9 cellular contexts compared by ENCODE assay signal in genomic region chr4:100372432-100372831, GRCh38.
DNase-seq lines count a peak whose midpoint lies in the region; ATAC-seq and TF ChIP-seq lines count a peak whose summit lies in the region.
"Had no signal": no experiment of that assay in that cellular context is flagged by ENCODE, and none has a peak within 500 bp of the region (broad histone marks: within the 10 kb centered on the region; RNA-seq: fewer than 3 reads in every experiment).

No MANE protein-coding gene starts in this region.

- no peak overlapping the region for H4K8ac ChIP-seq in mesenchymal stem cell (ENCODE audit: low read length)

- H2BK120ac ChIP-seq in mesenchymal stem cell (ENCODE audit: low read depth, low read length): no peak overlapping the region

- H3K18ac ChIP-seq in mesenchymal stem cell (ENCODE audit: low read depth in 1 of 2, low read length in 2 of 2): no peak overlapping the region

- no peak for ATAC-seq in aorta (ENCODE audit: low FRiP score)

- no peak overlapping the region for H3K4me3 ChIP-seq in DOHH2 (ENCODE audit: low read length)
- H3K4me3 ChIP-seq in HL-60 (replicated peaks; ENCODE audit: insufficient read depth, low read length): no peak overlapping the region
- H3K4me3 ChIP-seq in mesenchymal stem cell (ENCODE audit: insufficient read depth in 1 of 2, low read depth in 1 of 2, low read length in 2 of 2): no peak overlapping the region
- H3K4me3 ChIP-seq in aorta (ENCODE audit: low read length in 2 of 2): no peak overlapping the region
- H3K4me3 ChIP-seq: ascending aorta had no signal

- DNase-seq in HL-60 (ENCODE audit: low read depth in 1 of 2, low spot score in 1 of 2) (peak in 1 of 2 experiments; percentile 14), mesenchymal stem cell (peak; percentile 15), NCI-H524 treated with DMSO at 0.1 percent for 48 hours (lab: John Stamatoyannopoulos, UW) (no peak), aorta (no peak), NCI-H2081 (lab: John Stamatoyannopoulos, UW) (no peak)
- no peak for DNase-seq in activated CD4-positive, alpha-beta T cell treated with anti-CD3 and anti-CD28 coated beads for 4 hours

- H3K4me2 ChIP-seq in DOHH2 (ENCODE audit: low read length) (no peak overlapping the region), mesenchymal stem cell (ENCODE audit: low read length, poor library complexity, severe bottlenecking) (no peak overlapping the region)

- H3K4ac ChIP-seq in mesenchymal stem cell (ENCODE audit: low read depth in 1 of 2, low read length in 2 of 2): no peak overlapping the region

- no peaks in the 10 kb centered on the region for H3F3A ChIP-seq in DOHH2 (ENCODE audit: control insufficient read depth, insufficient read depth)

- no peaks in the 10 kb centered on the region for H3K9me2 ChIP-seq in DOHH2 (replicated peaks; ENCODE audit: control insufficient read depth, low read length)

- H3K4me1 ChIP-seq in DOHH2 (ENCODE audit: control insufficient read depth, low read length) (no peaks in the 10 kb centered on the region), mesenchymal stem cell (ENCODE audit: control insufficient read depth, insufficient read depth, low read depth, low read length) (no peaks in the 10 kb centered on the region), aorta (ENCODE audit: control insufficient read depth in 1 of 2, insufficient read depth in 2 of 2, low read length in 2 of 2) (no peaks in the 10 kb centered on the region)
- H3K4me1 ChIP-seq: ascending aorta had no signal

- no peaks in the 10 kb centered on the region for H3K79me2 ChIP-seq in DOHH2 (ENCODE audit: control insufficient read depth, low read length)

- H3K23ac ChIP-seq in mesenchymal stem cell (ENCODE audit: low read length in 2 of 2): no peak overlapping the region

- H2BK15ac ChIP-seq in mesenchymal stem cell (ENCODE audit: low read depth, poor library complexity, severe bottlenecking): no peak overlapping the region

- H2BK12ac ChIP-seq in mesenchymal stem cell (ENCODE audit: low read length in 2 of 2): no peak overlapping the region

- H3K9ac ChIP-seq in mesenchymal stem cell (ENCODE audit: low read length): no peak overlapping the region

- H3K27ac ChIP-seq in DOHH2 (ENCODE audit: low read depth, low read length) (no peak overlapping the region), HL-60 (replicated peaks) (no peak overlapping the region), VCaP (no peak overlapping the region), mesenchymal stem cell (ENCODE audit: low read length, poor library complexity, severe bottlenecking) (no peak overlapping the region), aorta (ENCODE audit: low read depth in 1 of 2, low read length in 2 of 2) (no peak overlapping the region)
- H3K27ac ChIP-seq: ascending aorta had no signal

- no peak overlapping the region for H2AFZ ChIP-seq in mesenchymal stem cell (ENCODE audit: low read depth, low read length)

- TF ChIP-seq CTCF in DOHH2 (IDR thresholded peaks at IDR 0.05; ENCODE audit: low read depth, low read length, poor library complexity, severe bottlenecking) (peak; percentile 35), HL-60 (IDR thresholded peaks at IDR 0.05; ENCODE audit: insufficient read depth, low read length) (peak; percentile 31), VCaP (conservative IDR thresholded peaks at IDR 0.05) (peak; percentile 65)

- H3K79me1 ChIP-seq in mesenchymal stem cell (replicated peaks; ENCODE audit: low read length, poor library complexity, severe bottlenecking): no peaks in the 10 kb centered on the region

- H4K20me1 ChIP-seq in DOHH2 (ENCODE audit: control insufficient read depth, insufficient read depth, low read depth, low read length): no peaks in the 10 kb centered on the region

- intact Hi-C loops in aorta (cut with DNase I): no loop called here

- WGBS in mesenchymal stem cell: 100% methylated on average over 3 of the region's 3 CpGs
- 84 to 86% methylated on average over 3 of the region's 3 CpGs for WGBS in aorta, 2 donors

- no peak overlapping the region for H3K14ac ChIP-seq in mesenchymal stem cell (ENCODE audit: low read length in 2 of 2)

- H3K9me3 ChIP-seq in DOHH2 (ENCODE audit: control insufficient read depth, insufficient read depth, low read length) (no peaks in the 10 kb centered on the region), mesenchymal stem cell (ENCODE audit: control insufficient read depth, low read length) (no peaks in the 10 kb centered on the region), aorta (ENCODE audit: control insufficient read depth, low read length) (no peaks in the 10 kb centered on the region)
- H3K9me3 ChIP-seq: ascending aorta had no signal

- H4K91ac ChIP-seq in mesenchymal stem cell (ENCODE audit: low read length): no peak overlapping the region

- H3K36me3 ChIP-seq in DOHH2 (ENCODE audit: control insufficient read depth, low read length): no peaks in the 10 kb centered on the region
- H3K36me3 ChIP-seq in mesenchymal stem cell (ENCODE audit: control insufficient read depth in 1 of 2, insufficient read depth in 2 of 2, low read depth in 1 of 2, low read length in 2 of 2): no peaks in the 10 kb centered on the region
- no peaks in the 10 kb centered on the region for H3K36me3 ChIP-seq in aorta (ENCODE audit: control insufficient read depth in 1 of 2, insufficient read depth in 2 of 2, low read length in 1 of 2)
- H3K36me3 ChIP-seq: ascending aorta had no signal

- H2BK5ac ChIP-seq in mesenchymal stem cell (ENCODE audit: low read depth, low read length, poor library complexity, severe bottlenecking): no peak overlapping the region

- no peak overlapping the region for H2AK5ac ChIP-seq in mesenchymal stem cell (ENCODE audit: low read length, severe bottlenecking)

- no peaks in the 10 kb centered on the region for H3K27me3 ChIP-seq in DOHH2 (ENCODE audit: control insufficient read depth, low read length)
- H3K27me3 ChIP-seq in HL-60 (ENCODE audit: insufficient read depth, poor library complexity, severe bottlenecking): no peaks in the 10 kb centered on the region
- H3K27me3 ChIP-seq in mesenchymal stem cell (ENCODE audit: control insufficient read depth in 1 of 2, insufficient read depth in 1 of 2, low read length in 2 of 2): no peaks in the 10 kb centered on the region
- no peaks in the 10 kb centered on the region for H3K27me3 ChIP-seq in aorta (ENCODE audit: control insufficient read depth in 1 of 2, insufficient read depth in 2 of 2, low read length in 1 of 2)
- H3K27me3 ChIP-seq: ascending aorta had no signal
